In genomic region chr7:148155826-148156225, GRCh38 we compare ENCODE assay signal across 28 cellular contexts.
"Had no signal": no experiment of that assay in that cellular context is flagged by ENCODE, and none has a peak within 500 bp of the region (broad histone marks: within the 10 kb centered on the region; RNA-seq: fewer than 3 reads in every experiment).

No MANE protein-coding gene starts in this region.

- DNase-seq: caudate nucleus; colonic mucosa; dorsolateral prefrontal cortex; effector CD8-positive, alpha-beta T cell; gastrocnemius medialis; glutamatergic neuron; left colon; left ventricle myocardium superior; mesendoderm; mucosa of descending colon; naive thymus-derived CD8-positive, alpha-beta T cell; occipital lobe; psoas muscle; retina; right lobe of liver; spleen; stimulated activated CD4-positive, alpha-beta T cell treated with anti-CD3 and anti-CD28 coated beads, Interleukin-2, amount 100 ng/mL, for 24 hours; stimulated activated CD4-positive, alpha-beta T cell treated with anti-CD3 and anti-CD28 coated beads, Interleukin-4, amount 100 ng/mL, for 4 hours; stimulated activated naive B cell treated with anti-CD40 and anti-IgM and Interleukin-4, amounts not matched to agents 10 μg/mL and 1 μg/mL and 100 μg/mL, for 72 hours; stimulated activated naive CD8-positive, alpha-beta T cell treated with anti-CD3 and anti-CD28 coated beads, Interleukin-15, amount 100 ng/mL, for 72 hours; transverse colon had no signal

- H3K4me1 Mint-ChIP-seq: naive thymus-derived CD8-positive, alpha-beta T cell; stimulated activated naive B cell treated with anti-CD40 and anti-IgM and Interleukin-4, amounts not matched to agents 10 μg/mL and 1 μg/mL and 100 μg/mL, for 72 hours; stimulated activated naive CD8-positive, alpha-beta T cell treated with anti-CD3 and anti-CD28 coated beads, Interleukin-15, amount 100 ng/mL, for 72 hours had no signal

- H3K36me3 Mint-ChIP-seq: naive thymus-derived CD8-positive, alpha-beta T cell; stimulated activated naive B cell treated with anti-CD40 and anti-IgM and Interleukin-4, amounts not matched to agents 10 μg/mL and 1 μg/mL and 100 μg/mL, for 72 hours had no signal

- H3K4me3 Mint-ChIP-seq: naive thymus-derived CD8-positive, alpha-beta T cell; neural crest cell; stimulated activated naive B cell treated with anti-CD40 and anti-IgM and Interleukin-4, amounts not matched to agents 10 μg/mL and 1 μg/mL and 100 μg/mL, for 72 hours; stimulated activated naive CD8-positive, alpha-beta T cell treated with anti-CD3 and anti-CD28 coated beads, Interleukin-15, amount 100 ng/mL, for 72 hours had no signal

- H3K4me3 ChIP-seq: colonic mucosa, dorsolateral prefrontal cortex, gastrocnemius medialis, lung, mucosa of descending colon, psoas muscle, right lobe of liver, spleen, thoracic aorta, transverse colon had no signal

- H3K9me3 ChIP-seq: colonic mucosa, gastrocnemius medialis, mucosa of descending colon, psoas muscle, right lobe of liver, thoracic aorta, transverse colon had no signal

- H3K9me3 Mint-ChIP-seq: stimulated activated naive CD8-positive, alpha-beta T cell treated with anti-CD3 and anti-CD28 coated beads, Interleukin-15, amount 100 ng/mL, for 72 hours had no signal

- H3K9ac ChIP-seq: parathyroid adenoma had no signal

- FAIRE-seq: endometrium, urothelium cell line had no signal

- ATAC-seq: esophagus mucosa; gastrocnemius medialis; left colon; left ventricle myocardium superior; mucosa of descending colon; naive thymus-derived CD8-positive, alpha-beta T cell; psoas muscle; right lobe of liver; stimulated activated naive B cell treated with anti-CD40 and anti-IgM and Interleukin-4, amounts not matched to agents 10 μg/mL and 1 μg/mL and 100 μg/mL, for 72 hours; stimulated activated naive CD8-positive, alpha-beta T cell treated with anti-CD3 and anti-CD28 coated beads, Interleukin-15, amount 100 ng/mL, for 72 hours had no signal

- H3K4me1 ChIP-seq: colonic mucosa, gastrocnemius medialis, parathyroid adenoma, psoas muscle had no signal

- H3K79me2 ChIP-seq: parathyroid adenoma had no signal

- H3K27ac ChIP-seq: colonic mucosa, dorsolateral prefrontal cortex, gastrocnemius medialis, parathyroid adenoma, psoas muscle, right lobe of liver, spleen, thoracic aorta, transverse colon had no signal

- H3K36me3 ChIP-seq: colonic mucosa, gastrocnemius medialis, right lobe of liver, spleen, thoracic aorta, transverse colon had no signal

- H3K27me3 Mint-ChIP-seq: stimulated activated naive CD8-positive, alpha-beta T cell treated with anti-CD3 and anti-CD28 coated beads, Interleukin-15, amount 100 ng/mL, for 72 hours had no signal

- H2AFZ ChIP-seq: parathyroid adenoma had no signal

- H3K27ac Mint-ChIP-seq: naive thymus-derived CD8-positive, alpha-beta T cell; stimulated activated naive B cell treated with anti-CD40 and anti-IgM and Interleukin-4, amounts not matched to agents 10 μg/mL and 1 μg/mL and 100 μg/mL, for 72 hours; stimulated activated naive CD8-positive, alpha-beta T cell treated with anti-CD3 and anti-CD28 coated beads, Interleukin-15, amount 100 ng/mL, for 72 hours had no signal

- H3K27me3 ChIP-seq: colonic mucosa, dorsolateral prefrontal cortex, gastrocnemius medialis, right lobe of liver, spleen, transverse colon had no signal
